1 cellular context compared by ENCODE assay signal in genomic region chr19:765179-765738, GRCh38.
TF ChIP-seq lines count a peak whose summit lies in the region.

No MANE protein-coding gene starts in this region.

TF ChIP-seq in HepG2, 621 proteins besides CTCF, POLR2A, EP300 and RAD21:
- TF ChIP-seq MLX (CRISPR knock-in tag; IDR thresholded peaks at IDR 0.05) (no peak), ZNF251 (CRISPR knock-in tag; IDR thresholded peaks at IDR 0.05) (no peak), HIC2 (CRISPR knock-in tag; IDR thresholded peaks at IDR 0.05; ENCODE audit: low read depth) (no peak), ZSCAN22 (CRISPR knock-in tag; IDR thresholded peaks at IDR 0.05) (peak; percentile 99), ZNF513 (CRISPR knock-in tag; conservative IDR thresholded peaks at IDR 0.05) (no peak), NFIB (CRISPR knock-in tag; IDR thresholded peaks at IDR 0.05; ENCODE audit: borderline replicate concordance) (no peak), ZFP36 (IDR thresholded peaks at IDR 0.05; ENCODE audit: borderline replicate concordance, low read depth, low read length, partially characterized antibody) (peak; percentile 85), ZNF605 (CRISPR knock-in tag; IDR thresholded peaks at IDR 0.05) (no peak)
